1 cellular context compared by ENCODE assay signal in the genomic region with DNA sequence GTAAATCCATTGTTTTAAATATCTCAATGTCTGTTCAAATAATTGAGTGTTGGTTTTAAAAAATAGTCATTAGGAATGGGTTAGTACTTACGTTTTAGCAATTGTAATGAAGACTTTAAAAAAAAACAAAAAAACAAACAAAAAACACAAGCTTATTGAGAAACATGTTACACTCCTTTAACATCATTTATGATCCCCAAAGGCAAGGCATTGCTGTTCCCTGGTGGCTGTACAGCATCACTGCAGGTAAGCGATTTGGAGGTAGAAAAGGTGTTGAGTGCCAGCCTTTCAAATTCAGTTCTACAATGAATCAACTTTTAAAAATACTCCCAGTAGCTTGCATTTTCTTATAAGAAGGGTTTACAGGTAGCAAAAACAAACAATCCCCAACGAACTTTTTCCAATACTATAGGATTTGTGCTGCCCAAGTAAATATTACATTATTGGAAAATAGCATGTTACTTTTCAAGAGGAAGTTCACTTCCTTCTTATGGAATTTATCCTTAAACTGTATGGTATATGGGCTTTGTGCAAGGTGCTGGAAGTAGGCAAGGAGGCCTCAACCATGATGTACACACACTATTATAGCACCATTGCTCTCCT.
TF ChIP-seq lines count a peak whose summit lies in the region.

No MANE protein-coding gene starts in this region.

TF ChIP-seq in WTC11, 78 proteins besides CTCF, POLR2A, EP300 and RAD21 (continued from another document):
- TF ChIP-seq, protein P1, sequence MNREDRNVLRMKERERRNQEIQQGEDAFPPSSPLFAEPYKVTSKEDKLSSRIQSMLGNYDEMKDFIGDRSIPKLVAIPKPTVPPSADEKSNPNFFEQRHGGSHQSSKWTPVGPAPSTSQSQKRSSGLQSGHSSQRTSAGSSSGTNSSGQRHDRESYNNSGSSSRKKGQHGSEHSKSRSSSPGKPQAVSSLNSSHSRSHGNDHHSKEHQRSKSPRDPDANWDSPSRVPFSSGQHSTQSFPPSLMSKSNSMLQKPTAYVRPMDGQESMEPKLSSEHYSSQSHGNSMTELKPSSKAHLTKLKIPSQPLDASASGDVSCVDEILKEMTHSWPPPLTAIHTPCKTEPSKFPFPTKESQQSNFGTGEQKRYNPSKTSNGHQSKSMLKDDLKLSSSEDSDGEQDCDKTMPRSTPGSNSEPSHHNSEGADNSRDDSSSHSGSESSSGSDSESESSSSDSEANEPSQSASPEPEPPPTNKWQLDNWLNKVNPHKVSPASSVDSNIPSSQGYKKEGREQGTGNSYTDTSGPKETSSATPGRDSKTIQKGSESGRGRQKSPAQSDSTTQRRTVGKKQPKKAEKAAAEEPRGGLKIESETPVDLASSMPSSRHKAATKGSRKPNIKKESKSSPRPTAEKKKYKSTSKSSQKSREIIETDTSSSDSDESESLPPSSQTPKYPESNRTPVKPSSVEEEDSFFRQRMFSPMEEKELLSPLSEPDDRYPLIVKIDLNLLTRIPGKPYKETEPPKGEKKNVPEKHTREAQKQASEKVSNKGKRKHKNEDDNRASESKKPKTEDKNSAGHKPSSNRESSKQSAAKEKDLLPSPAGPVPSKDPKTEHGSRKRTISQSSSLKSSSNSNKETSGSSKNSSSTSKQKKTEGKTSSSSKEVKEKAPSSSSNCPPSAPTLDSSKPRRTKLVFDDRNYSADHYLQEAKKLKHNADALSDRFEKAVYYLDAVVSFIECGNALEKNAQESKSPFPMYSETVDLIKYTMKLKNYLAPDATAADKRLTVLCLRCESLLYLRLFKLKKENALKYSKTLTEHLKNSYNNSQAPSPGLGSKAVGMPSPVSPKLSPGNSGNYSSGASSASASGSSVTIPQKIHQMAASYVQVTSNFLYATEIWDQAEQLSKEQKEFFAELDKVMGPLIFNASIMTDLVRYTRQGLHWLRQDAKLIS (CRISPR knock-in tag; IDR thresholded peaks at IDR 0.05; ENCODE audit: borderline replicate concordance) = no peak
- TF ChIP-seq GRHL2 (CRISPR knock-in tag; IDR thresholded peaks at IDR 0.05; ENCODE audit: insufficient replicate concordance, severe bottlenecking) (no peak), ESRRA (CRISPR knock-in tag; IDR thresholded peaks at IDR 0.05; ENCODE audit: borderline replicate concordance) (no peak), ZNF423 (CRISPR knock-in tag; IDR thresholded peaks at IDR 0.05) (no peak)
